ENCODE assay signal across 8 cellular contexts in genomic region chr12:27334052-27334720, GRCh38. TPM values are rescaled to one million over a fixed set of nuclear protein-coding genes. Genes with fewer than 3 reads are reported as not detected.
DNase-seq lines count a peak whose midpoint lies in the region; ATAC-seq and TF ChIP-seq lines count a peak whose summit lies in the region.

No MANE protein-coding gene starts in this region.

- no peak overlapping the region for H3K9ac ChIP-seq in BLaER1

- TF ChIP-seq CTCF in GM20000 (IDR thresholded peaks at IDR 0.05; ENCODE audit: extremely low read depth, missing control alignments) = no peak
- TF ChIP-seq CTCF in WERI-Rb-1 (IDR thresholded peaks at IDR 0.05; ENCODE audit: low read depth, low read length) = no peak
- no peak for TF ChIP-seq CTCF in RWPE1 (conservative IDR thresholded peaks at IDR 0.05; ENCODE audit: low read depth)
- TF ChIP-seq CTCF in tibial nerve (IDR thresholded peaks at IDR 0.05) = no peak

- H3K4me1 ChIP-seq in BLaER1 = peaks cover 9% of the 10 kb centered on the region
- peaks cover 0 to 23% (median 4%) of the 10 kb centered on the region in 4 donors for H3K4me1 ChIP-seq in tibial nerve

- H3K4me2 ChIP-seq in BLaER1 = peak overlapping the region; percentile 96

- 77 to 80% methylated on average over 7 of the region's 7 CpGs for whole genome bisulfite sequencing in tibial nerve, 2 donors

- H3K9me3 ChIP-seq in BLaER1 (no peaks in the 10 kb centered on the region), WERI-Rb-1 (ENCODE audit: severe bottlenecking) (no peaks in the 10 kb centered on the region), tibial nerve (no peaks in the 10 kb centered on the region)

- H3K27me3 ChIP-seq in BLaER1 (peaks cover 55% of the 10 kb centered on the region), WERI-Rb-1 (ENCODE audit: insufficient read depth, low read depth, severe bottlenecking) (no peaks in the 10 kb centered on the region), tibial nerve (peaks cover 0 to 22% of the 10 kb centered on the region in 2 donors)

- CTCF ChIA-PET in RWPE1 (lab: Yijun Ruan, JAX) = interaction anchor here (0.6 kb wide), 1 partner anchor 35 kb away, joined by 3 read pairs; no protein-coding TSS in a partner anchor

- ATAC-seq in GM21576 (IDR thresholded peaks at IDR 0.05; ENCODE audit: unreplicated experiment) = no peak

- H3K27ac ChIP-seq in BLaER1 (no peak overlapping the region), WERI-Rb-1 (no peak overlapping the region), RWPE1 (no peak overlapping the region), tibial nerve (no peak overlapping the region)

- DNase-seq in GM20000 (ENCODE audit: low spot score) = peak; percentile 70
- DNase-seq in WERI-Rb-1 = no peak
- DNase-seq in kidney glomerular epithelial cell (lab: John Stamatoyannopoulos, UW) = peak; percentile 33
- no peak for DNase-seq in SIG-M5 treated with dmso at 0.1 percent for 504 hours (lab: John Stamatoyannopoulos, UW; ENCODE audit: unreplicated experiment)
- DNase-seq in RWPE1 (ENCODE audit: low spot score) = no peak
- DNase-seq in tibial nerve (ENCODE audit: low spot score in 2 of 2) = no peak

- H3K36me3 ChIP-seq in BLaER1 (no peaks in the 10 kb centered on the region), WERI-Rb-1 (no peaks in the 10 kb centered on the region), tibial nerve (no peaks in the 10 kb centered on the region)

- POLR2A ChIA-PET in RWPE1 (lab: Yijun Ruan, JAX; ENCODE audit: low non-redundant PET) = interaction anchor here (0.5 kb wide), 1 partner anchor 27 kb away, joined by 3 read pairs; no protein-coding TSS in a partner anchor

- TF ChIP-seq EP300 in tibial nerve (IDR thresholded peaks at IDR 0.05) = no peak

- H4K20me1 ChIP-seq in BLaER1 = 0 out of 2 replicates have a peak, but pooled peaks cover 8% of the 10 kb centered on the region

- peak overlapping the region; percentile 82; the same call in 1 of the 2 replicates for H3K4me3 ChIP-seq in BLaER1
- peak overlapping the region; percentile 62 for H3K4me3 ChIP-seq in WERI-Rb-1 (ENCODE audit: low read depth, low read length)
- H3K4me3 ChIP-seq in tibial nerve = peak overlapping the region in 2 of 4 donors; percentile 54 to 71

- TF ChIP-seq POLR2A in tibial nerve (IDR thresholded peaks at IDR 0.05) = no peak

RNA-seq across cellular contexts. Expression of gene BMAL2, which starts 1.6 kb away (rescaled TPM):
- total RNA-seq in tibial nerve = 1 to 10 TPM in 2 of 4 donors, under 1 TPM in 2; 0.39 to 2.4 (median 1.4) TPM

Comparison
In these comparisons a context has a peak if more than half of its experiments do, and no peak if none do; other contexts are left out.
1. DNase-seq: peak in GM20000 (single experiment) and kidney glomerular epithelial cell (single experiment); none in WERI-Rb-1 (single experiment), SIG-M5 treated with dmso at 0.1 percent for 504 hours (single experiment), RWPE1 (single experiment) and tibial nerve (0 of 2).